Comparison of ENCODE assay signal across 1 cellular context in the genomic region with DNA sequence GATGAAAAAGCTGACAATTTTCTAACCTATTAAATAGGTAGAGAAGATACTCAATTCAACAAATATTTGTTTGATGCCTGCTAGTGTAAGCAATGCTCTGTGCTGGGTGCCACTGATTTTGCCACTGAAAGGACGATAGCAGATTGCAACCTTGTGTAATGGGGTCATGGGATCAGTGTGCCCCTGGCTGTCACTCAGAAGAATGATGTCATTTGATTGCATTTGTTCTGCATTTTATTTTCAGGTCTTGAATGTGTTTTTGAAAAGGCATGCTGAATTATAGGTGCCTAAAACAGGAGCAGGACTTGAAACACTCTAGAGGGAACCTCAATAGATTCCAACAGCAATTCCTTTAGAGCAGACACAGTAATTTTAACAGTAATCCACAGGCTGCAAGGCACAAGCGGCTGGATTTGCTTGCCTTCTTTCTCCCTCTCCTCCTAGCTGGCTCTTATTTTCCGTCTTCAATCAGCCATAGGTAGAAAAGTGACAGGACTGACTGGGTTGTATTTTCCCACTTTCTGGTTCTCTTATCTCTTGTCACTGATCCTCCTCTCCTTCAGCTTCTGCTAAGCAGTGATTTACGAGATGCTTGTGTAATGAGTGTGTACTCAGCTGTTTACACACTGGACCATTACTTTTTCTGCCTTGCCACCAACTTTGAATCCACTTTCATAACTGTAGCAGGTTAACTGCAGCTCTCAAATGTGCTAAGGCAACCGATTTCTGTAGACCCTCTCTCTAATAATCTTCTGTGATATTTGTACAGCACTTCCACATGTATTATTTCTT.
TF ChIP-seq lines count a peak whose summit lies in the region.

No MANE protein-coding gene starts in this region.

TF ChIP-seq in HepG2, 621 proteins besides CTCF, POLR2A, EP300 and RAD21 (continued from another document):
- TF ChIP-seq, protein P1, sequence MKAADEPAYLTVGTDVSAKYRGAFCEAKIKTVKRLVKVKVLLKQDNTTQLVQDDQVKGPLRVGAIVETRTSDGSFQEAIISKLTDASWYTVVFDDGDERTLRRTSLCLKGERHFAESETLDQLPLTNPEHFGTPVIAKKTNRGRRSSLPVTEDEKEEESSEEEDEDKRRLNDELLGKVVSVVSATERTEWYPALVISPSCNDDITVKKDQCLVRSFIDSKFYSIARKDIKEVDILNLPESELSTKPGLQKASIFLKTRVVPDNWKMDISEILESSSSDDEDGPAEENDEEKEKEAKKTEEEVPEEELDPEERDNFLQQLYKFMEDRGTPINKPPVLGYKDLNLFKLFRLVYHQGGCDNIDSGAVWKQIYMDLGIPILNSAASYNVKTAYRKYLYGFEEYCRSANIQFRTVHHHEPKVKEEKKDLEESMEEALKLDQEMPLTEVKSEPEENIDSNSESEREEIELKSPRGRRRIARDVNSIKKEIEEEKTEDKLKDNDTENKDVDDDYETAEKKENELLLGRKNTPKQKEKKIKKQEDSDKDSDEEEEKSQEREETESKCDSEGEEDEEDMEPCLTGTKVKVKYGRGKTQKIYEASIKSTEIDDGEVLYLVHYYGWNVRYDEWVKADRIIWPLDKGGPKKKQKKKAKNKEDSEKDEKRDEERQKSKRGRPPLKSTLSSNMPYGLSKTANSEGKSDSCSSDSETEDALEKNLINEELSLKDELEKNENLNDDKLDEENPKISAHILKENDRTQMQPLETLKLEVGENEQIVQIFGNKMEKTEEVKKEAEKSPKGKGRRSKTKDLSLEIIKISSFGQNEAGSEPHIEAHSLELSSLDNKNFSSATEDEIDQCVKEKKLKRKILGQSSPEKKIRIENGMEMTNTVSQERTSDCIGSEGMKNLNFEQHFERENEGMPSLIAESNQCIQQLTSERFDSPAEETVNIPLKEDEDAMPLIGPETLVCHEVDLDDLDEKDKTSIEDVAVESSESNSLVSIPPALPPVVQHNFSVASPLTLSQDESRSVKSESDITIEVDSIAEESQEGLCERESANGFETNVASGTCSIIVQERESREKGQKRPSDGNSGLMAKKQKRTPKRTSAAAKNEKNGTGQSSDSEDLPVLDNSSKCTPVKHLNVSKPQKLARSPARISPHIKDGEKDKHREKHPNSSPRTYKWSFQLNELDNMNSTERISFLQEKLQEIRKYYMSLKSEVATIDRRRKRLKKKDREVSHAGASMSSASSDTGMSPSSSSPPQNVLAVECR (CRISPR knock-in tag; IDR thresholded peaks at IDR 0.05; ENCODE audit: borderline replicate concordance), result peak; percentile 34; the same call in 1 of the 2 replicates
- TF ChIP-seq, protein P2, sequence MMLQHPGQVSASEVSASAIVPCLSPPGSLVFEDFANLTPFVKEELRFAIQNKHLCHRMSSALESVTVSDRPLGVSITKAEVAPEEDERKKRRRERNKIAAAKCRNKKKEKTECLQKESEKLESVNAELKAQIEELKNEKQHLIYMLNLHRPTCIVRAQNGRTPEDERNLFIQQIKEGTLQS (CRISPR knock-in tag; IDR thresholded peaks at IDR 0.05), result 0 out of 2 replicates have a peak, but pooled peaks have one; percentile 16
- 0 out of 2 replicates have a peak, but pooled peaks have one; percentile 25 for TF ChIP-seq CCDC6 (CRISPR knock-in tag; IDR thresholded peaks at IDR 0.05)
- no peak for TF ChIP-seq MZF1 (CRISPR knock-in tag; IDR thresholded peaks at IDR 0.05; ENCODE audit: borderline replicate concordance)
- TF ChIP-seq ZFX (CRISPR knock-in tag; IDR thresholded peaks at IDR 0.05; ENCODE audit: low read depth), result no peak
- TF ChIP-seq NR2F1 (CRISPR knock-in tag; IDR thresholded peaks at IDR 0.05), result peak in 1 of 2 experiments; percentile 59; a peak in 2 of 4 replicates
- no peak; the same call in 1 of the 2 replicates for TF ChIP-seq FOXP1 (IDR thresholded peaks at IDR 0.05)
- peak; percentile 70; the same call in 1 of the 2 replicates for TF ChIP-seq FOXP1 (CRISPR knock-in tag; IDR thresholded peaks at IDR 0.05)
- TF ChIP-seq ZNF547 (CRISPR knock-in tag; IDR thresholded peaks at IDR 0.05), result no peak
